19 cellular contexts compared by ENCODE assay signal in the genomic region with DNA sequence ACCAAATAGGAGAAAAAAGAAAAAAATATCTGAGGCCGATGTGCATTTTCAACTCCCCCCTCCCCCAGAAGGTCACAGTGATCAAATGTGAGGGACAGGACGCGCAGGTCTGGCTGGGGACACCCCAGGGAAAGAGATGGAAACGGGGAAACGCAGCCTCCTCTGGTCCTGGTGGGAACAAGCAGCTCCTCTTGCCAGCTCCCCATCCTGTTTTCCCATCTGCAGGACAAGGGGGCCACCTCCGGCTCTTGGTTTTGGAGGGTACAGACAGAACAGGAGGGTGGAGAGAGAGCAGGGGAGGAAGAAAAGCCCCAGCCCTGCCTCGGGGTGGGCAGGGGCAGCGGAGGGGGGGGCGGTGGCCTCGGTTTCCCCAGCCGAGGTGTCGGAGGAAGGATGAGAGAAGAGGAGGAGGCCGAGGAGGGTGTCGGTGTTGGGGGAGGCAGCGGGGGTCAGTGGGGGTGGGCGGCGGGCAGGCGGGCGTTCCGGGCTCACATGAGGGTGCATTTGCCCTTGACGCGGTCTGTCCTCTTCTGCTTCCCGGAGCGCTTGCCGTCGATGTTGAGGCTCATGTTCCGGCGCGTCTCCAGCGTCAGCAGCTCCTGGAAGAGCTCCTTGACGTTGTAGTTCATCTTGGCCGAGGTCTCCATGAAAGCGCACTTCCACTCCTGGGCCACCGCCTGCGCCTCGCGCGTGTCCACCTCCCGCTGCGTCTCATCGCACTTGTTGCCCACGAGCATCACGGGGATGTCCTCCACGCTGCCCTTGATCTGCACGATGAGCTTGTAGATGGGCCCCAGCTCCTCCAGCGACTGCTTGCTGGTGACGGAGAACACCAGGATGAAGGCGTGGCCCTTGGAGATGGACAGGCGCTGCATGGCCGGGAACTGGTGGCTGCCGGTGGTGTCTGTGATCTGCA. TPM values are rescaled to one million over a fixed set of nuclear protein-coding genes. Genes with fewer than 3 reads are reported as not detected.
"Had no signal": no experiment of that assay in that cellular context is flagged by ENCODE, and none has a peak within 500 bp of the region (broad histone marks: within the 10 kb centered on the region; RNA-seq: fewer than 3 reads in every experiment).

No MANE protein-coding gene starts in this region.

- H3K79me2 ChIP-seq: hepatocyte had no signal

- H3K36me3 Mint-ChIP-seq: mesothelial cell of epicardium had no signal

- H3K27me3 ChIP-seq: right atrium auricular region had no signal

- DNase-seq: dorsolateral prefrontal cortex; effector CD8-positive, alpha-beta T cell; foreskin melanocyte; left colon; nephron progenitor cell; small intestine; stimulated activated CD4-positive, alpha-beta T cell treated with anti-CD3 and anti-CD28 coated beads, Interleukin-12 subunit alpha, Interleukin-12 subunit beta, amount 100 ng/mL, for 4 hours; stimulated activated naive CD4-positive, alpha-beta T cell; stomach; substantia nigra had no signal

- H3K27ac Mint-ChIP-seq: mesothelial cell of epicardium, nephron progenitor cell, type B pancreatic cell had no signal

- H3K4me3 Mint-ChIP-seq: mesothelial cell of epicardium, nephron progenitor cell, type B pancreatic cell had no signal

- H3K9me3 ChIP-seq: neutrophil had no signal

- H3K36me3 ChIP-seq: neutrophil, right atrium auricular region, stomach, thoracic aorta had no signal

- H3K4me3 ChIP-seq: coronary artery, hepatocyte, right atrium auricular region, stomach, thoracic aorta had no signal

- H2AFZ ChIP-seq: hepatocyte had no signal

- H3K4me2 ChIP-seq: hepatocyte had no signal

- H3K27ac ChIP-seq: coronary artery, hepatocyte, neutrophil, right atrium auricular region, stomach, thoracic aorta had no signal

- FAIRE-seq: small intestine, urothelium cell line had no signal

- ATAC-seq: left colon had no signal

RNA-seq across cellular contexts. Expression of a gene that starts 14.5 kb away (rescaled TPM):
- total RNA-seq: myocyte had no signal
